Comparison of ENCODE assay signal across 8 cellular contexts in the genomic region with DNA sequence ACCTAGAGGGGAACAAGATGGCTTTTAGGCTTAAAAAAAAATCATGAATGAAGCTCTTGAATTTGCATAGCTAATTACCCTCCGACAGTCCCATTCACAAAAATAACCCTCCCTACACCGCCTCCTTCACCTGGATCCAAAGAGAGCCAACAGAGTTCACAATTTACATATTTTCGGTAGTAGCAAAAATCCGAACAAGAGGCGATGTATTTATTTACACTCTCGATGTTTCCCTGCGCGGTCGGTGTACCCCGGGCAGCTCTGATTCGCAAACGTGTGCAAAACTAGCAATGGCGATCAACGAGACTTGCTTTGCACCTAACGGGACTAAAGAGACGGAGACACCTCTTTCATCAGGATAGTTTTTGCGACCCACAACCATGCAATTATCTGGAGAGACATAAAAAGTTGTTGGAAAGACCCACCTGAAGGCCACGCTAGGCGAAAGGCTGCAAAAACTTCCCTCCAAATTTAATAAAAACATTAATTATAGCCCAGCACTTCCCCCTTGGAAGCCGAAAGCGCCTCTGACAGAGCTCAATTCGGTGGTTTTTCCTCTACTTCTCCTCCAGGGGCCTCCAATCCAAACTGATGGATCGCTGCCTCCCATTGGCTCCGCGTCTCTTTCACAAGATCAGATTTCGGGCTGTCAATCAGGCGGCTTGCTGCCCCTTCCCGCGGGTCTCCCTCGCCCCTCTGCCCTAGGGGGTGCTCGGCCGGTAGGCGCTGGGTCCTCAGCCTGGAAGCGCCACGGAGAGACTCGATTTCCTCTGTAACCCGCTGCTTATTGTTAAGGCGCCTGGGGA. TPM values are rescaled to one million over a fixed set of nuclear protein-coding genes. Genes with fewer than 3 reads are reported as not detected.
DNase-seq lines count a peak whose midpoint lies in the region; ATAC-seq and TF ChIP-seq lines count a peak whose summit lies in the region.

A gene (minus strand): TSS at position 529 of the 806 bp plus-strand sequence. CDS start 614 bp downstream, outside the sequence.

- H3K27me3 ChIP-seq in GM23338 (ENCODE audit: insufficient read depth) (no peaks in the 10 kb centered on the region), ascending aorta (no peaks in the 10 kb centered on the region), right cardiac atrium (ENCODE audit: control insufficient read depth, insufficient read depth) (no peaks in the 10 kb centered on the region)

- POLR2A ChIA-PET in activated CD4-positive, alpha-beta T cell treated with anti-CD3 and anti-CD28 coated beads, Interleukin-2, amount 10 ng/mL, durations not matched to agents 7 days and 5 days (lab: Charles Lee), result no interaction called here

- H3K9me2 ChIP-seq in GM23338 (ENCODE audit: insufficient read depth), result no peaks in the 10 kb centered on the region

- peaks cover 10% of the 10 kb centered on the region; the same call in 2 of the 3 replicates for H3K36me3 Mint-ChIP-seq in GM23338 (ENCODE audit: low read depth)
- H3K36me3 Mint-ChIP-seq in activated CD4-positive, alpha-beta T cell treated with anti-CD3 and anti-CD28 coated beads, Interleukin-2, amount 10 ng/mL, durations not matched to agents 7 days and 5 days (ENCODE audit: low read depth), result no peaks in the 10 kb centered on the region

- H3K4me1 Mint-ChIP-seq in GM23338, result peaks cover 18% of the 10 kb centered on the region
- no peaks in the 10 kb centered on the region for H3K4me1 Mint-ChIP-seq in activated CD4-positive, alpha-beta T cell treated with anti-CD3 and anti-CD28 coated beads, Interleukin-2, amount 10 ng/mL, durations not matched to agents 7 days and 5 days

- peak; percentile 67 for ATAC-seq in GM23338
- ATAC-seq in right cardiac atrium, result peak; percentile 57 to 66
- ATAC-seq in GM18873 (IDR thresholded peaks at IDR 0.05; ENCODE audit: low FRiP score, unreplicated experiment), result no peak

- H3F3A ChIP-seq in GM23338 (replicated peaks; ENCODE audit: low read depth), result peaks cover 2% of the 10 kb centered on the region; the same call in 1 of the 2 replicates

- H3K4me1 ChIP-seq in GM23338 (ENCODE audit: insufficient read depth), result peaks cover 36% of the 10 kb centered on the region
- H3K4me1 ChIP-seq in ascending aorta, result peaks cover 0 to 6% of the 10 kb centered on the region in 2 donors
- no peaks in the 10 kb centered on the region for H3K4me1 ChIP-seq in right cardiac atrium (ENCODE audit: control insufficient read depth, insufficient read depth, low read length)

- DNase-seq in 8988T (peak; percentile 22), GM23338 (ENCODE audit: low spot score) (peak; percentile 98), NCI-H345 treated with DMSO at 0.1 percent for 48 hours (lab: John Stamatoyannopoulos, UW; ENCODE audit: unreplicated experiment) (peak; percentile 87), ascending aorta (ENCODE audit: low spot score in 2 of 2) (peak in 1 of 2 donors; percentile 81), right cardiac atrium (peak; percentile 69 to 84 (median 82)), posterior cingulate gyrus (peak; percentile 37 to 93 (median 60))
- DNase-seq in activated CD4-positive, alpha-beta T cell treated with anti-CD3 and anti-CD28 coated beads, Interleukin-2, amount 10 ng/mL, durations not matched to agents 7 days and 5 days, result no peak

- H3K9me3 ChIP-seq in ascending aorta (no peaks in the 10 kb centered on the region), right cardiac atrium (ENCODE audit: control insufficient read depth, low read length) (no peaks in the 10 kb centered on the region)

- H3K27me3 Mint-ChIP-seq in GM23338 (ENCODE audit: insufficient read depth, low read depth, poor library complexity), result no peaks in the 10 kb centered on the region
- H3K27me3 Mint-ChIP-seq in activated CD4-positive, alpha-beta T cell treated with anti-CD3 and anti-CD28 coated beads, Interleukin-2, amount 10 ng/mL, durations not matched to agents 7 days and 5 days, result no peaks in the 10 kb centered on the region

- peak within 1 kb of the TSS; percentile 19; the same call in 1 of the 2 replicates for H2AFZ ChIP-seq in GM23338

- peak within 1 kb of the TSS; percentile 99 for H3K27ac ChIP-seq in GM23338 (ENCODE audit: low read depth)
- peak within 1 kb of the TSS; percentile 91 to 93 for H3K27ac ChIP-seq in ascending aorta
- H3K27ac ChIP-seq in right cardiac atrium (ENCODE audit: low read length), result peak within 1 kb of the TSS; percentile 72

- WGBS in right cardiac atrium, result under 1% methylated on average over 38 of the region's 38 CpGs

- peak within 1 kb of the TSS; percentile 67 for H3K4me3 ChIP-seq in GM23338
- peak within 1 kb of the TSS; percentile 79 to 94 for H3K4me3 ChIP-seq in ascending aorta
- peak within 1 kb of the TSS; percentile 56 for H3K4me3 ChIP-seq in right cardiac atrium (ENCODE audit: low read length)

- no peak within 1 kb of the TSS for H3K27ac Mint-ChIP-seq in GM23338
- no peak within 1 kb of the TSS for H3K27ac Mint-ChIP-seq in activated CD4-positive, alpha-beta T cell treated with anti-CD3 and anti-CD28 coated beads, Interleukin-2, amount 10 ng/mL, durations not matched to agents 7 days and 5 days

- peaks cover 31% of the 10 kb centered on the region for H3K79me2 ChIP-seq in GM23338 (replicated peaks; ENCODE audit: insufficient read depth)

- intact Hi-C loops in ascending aorta (cut with DNase I) (loop anchor here (5.0 kb wide), 1 partner anchor 67 kb away; no protein-coding TSS in a partner anchor), right cardiac atrium (cut with DNase I) (loop anchor here in 1 of 4 donors (5.0 kb wide), 1 partner anchor 468 kb away; no protein-coding TSS in a partner anchor), posterior cingulate gyrus (cut with DNase I) (no loop called here)

- CTCF ChIA-PET in activated CD4-positive, alpha-beta T cell treated with anti-CD3 and anti-CD28 coated beads, Interleukin-2, amount 10 ng/mL, durations not matched to agents 7 days and 5 days (lab: Charles Lee), result no interaction called here

- H3K9me3 Mint-ChIP-seq in GM23338, result no peaks in the 10 kb centered on the region
- H3K9me3 Mint-ChIP-seq in activated CD4-positive, alpha-beta T cell treated with anti-CD3 and anti-CD28 coated beads, Interleukin-2, amount 10 ng/mL, durations not matched to agents 7 days and 5 days, result no peaks in the 10 kb centered on the region

- H3K4me3 Mint-ChIP-seq in GM23338, result no peak within 1 kb of the TSS
- H3K4me3 Mint-ChIP-seq in activated CD4-positive, alpha-beta T cell treated with anti-CD3 and anti-CD28 coated beads, Interleukin-2, amount 10 ng/mL, durations not matched to agents 7 days and 5 days, result no peak within 1 kb of the TSS

- TF ChIP-seq CTCF in GM23338 (conservative IDR thresholded peaks at IDR 0.05; ENCODE audit: low read depth in 2 of 2) (peak; percentile 41 to 51), ascending aorta (IDR thresholded peaks at IDR 0.05) (peak in 2 of 3 experiments; percentile 24 to 42)

- H3K4me2 ChIP-seq in GM23338, result peak within 1 kb of the TSS; percentile 93

- H3K36me3 ChIP-seq in GM23338 (ENCODE audit: insufficient read depth) (no peaks in the 10 kb centered on the region), ascending aorta (no peaks in the 10 kb centered on the region)

- H4K20me1 ChIP-seq in GM23338 (replicated peaks; ENCODE audit: insufficient read depth), result no peaks in the 10 kb centered on the region

TF ChIP-seq in GM23338, 12 proteins besides CTCF, POLR2A, EP300 and RAD21 (continues in another document):
- TF ChIP-seq STAT1 (IDR thresholded peaks at IDR 0.05; ENCODE audit: unreplicated experiment) (no peak), EZH2phosphoT487 (IDR thresholded peaks at IDR 0.05; ENCODE audit: unreplicated experiment) (no peak), JUNB (IDR thresholded peaks at IDR 0.05; ENCODE audit: unreplicated experiment) (no peak)
- TF ChIP-seq, protein P1, sequence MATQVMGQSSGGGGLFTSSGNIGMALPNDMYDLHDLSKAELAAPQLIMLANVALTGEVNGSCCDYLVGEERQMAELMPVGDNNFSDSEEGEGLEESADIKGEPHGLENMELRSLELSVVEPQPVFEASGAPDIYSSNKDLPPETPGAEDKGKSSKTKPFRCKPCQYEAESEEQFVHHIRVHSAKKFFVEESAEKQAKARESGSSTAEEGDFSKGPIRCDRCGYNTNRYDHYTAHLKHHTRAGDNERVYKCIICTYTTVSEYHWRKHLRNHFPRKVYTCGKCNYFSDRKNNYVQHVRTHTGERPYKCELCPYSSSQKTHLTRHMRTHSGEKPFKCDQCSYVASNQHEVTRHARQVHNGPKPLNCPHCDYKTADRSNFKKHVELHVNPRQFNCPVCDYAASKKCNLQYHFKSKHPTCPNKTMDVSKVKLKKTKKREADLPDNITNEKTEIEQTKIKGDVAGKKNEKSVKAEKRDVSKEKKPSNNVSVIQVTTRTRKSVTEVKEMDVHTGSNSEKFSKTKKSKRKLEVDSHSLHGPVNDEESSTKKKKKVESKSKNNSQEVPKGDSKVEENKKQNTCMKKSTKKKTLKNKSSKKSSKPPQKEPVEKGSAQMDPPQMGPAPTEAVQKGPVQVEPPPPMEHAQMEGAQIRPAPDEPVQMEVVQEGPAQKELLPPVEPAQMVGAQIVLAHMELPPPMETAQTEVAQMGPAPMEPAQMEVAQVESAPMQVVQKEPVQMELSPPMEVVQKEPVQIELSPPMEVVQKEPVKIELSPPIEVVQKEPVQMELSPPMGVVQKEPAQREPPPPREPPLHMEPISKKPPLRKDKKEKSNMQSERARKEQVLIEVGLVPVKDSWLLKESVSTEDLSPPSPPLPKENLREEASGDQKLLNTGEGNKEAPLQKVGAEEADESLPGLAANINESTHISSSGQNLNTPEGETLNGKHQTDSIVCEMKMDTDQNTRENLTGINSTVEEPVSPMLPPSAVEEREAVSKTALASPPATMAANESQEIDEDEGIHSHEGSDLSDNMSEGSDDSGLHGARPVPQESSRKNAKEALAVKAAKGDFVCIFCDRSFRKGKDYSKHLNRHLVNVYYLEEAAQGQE (IDR thresholded peaks at IDR 0.05; ENCODE audit: unreplicated experiment), result no peak
- TF ChIP-seq, protein P2, sequence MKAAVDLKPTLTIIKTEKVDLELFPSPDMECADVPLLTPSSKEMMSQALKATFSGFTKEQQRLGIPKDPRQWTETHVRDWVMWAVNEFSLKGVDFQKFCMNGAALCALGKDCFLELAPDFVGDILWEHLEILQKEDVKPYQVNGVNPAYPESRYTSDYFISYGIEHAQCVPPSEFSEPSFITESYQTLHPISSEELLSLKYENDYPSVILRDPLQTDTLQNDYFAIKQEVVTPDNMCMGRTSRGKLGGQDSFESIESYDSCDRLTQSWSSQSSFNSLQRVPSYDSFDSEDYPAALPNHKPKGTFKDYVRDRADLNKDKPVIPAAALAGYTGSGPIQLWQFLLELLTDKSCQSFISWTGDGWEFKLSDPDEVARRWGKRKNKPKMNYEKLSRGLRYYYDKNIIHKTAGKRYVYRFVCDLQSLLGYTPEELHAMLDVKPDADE (IDR thresholded peaks at IDR 0.05), result no peak

RNA-seq across cellular contexts. Expression of the gene that starts here (rescaled TPM):
- total RNA-seq in GM23338 (2014; rRNA removed; shearing (Covaris generic)), result 53.5 and 61.9 TPM in 2 replicates
- polyA plus RNA-seq in GM23338 (2016; fragmentation: Nextera tagmentation; extraction: Ambion mirVana), result 39.9 and 49.4 TPM in 2 replicates
- total RNA-seq in ascending aorta, result 5.3 TPM
- 10 to 100 TPM; 33.6 to 47.5 (median 41.9) TPM for total RNA-seq in right cardiac atrium
- 12.9 TPM for polyA plus RNA-seq in right cardiac atrium
- under 1 TPM; 0.05 to 0.33 TPM for total RNA-seq in activated CD4-positive, alpha-beta T cell treated with anti-CD3 and anti-CD28 coated beads, Interleukin-2, amount 10 ng/mL, durations not matched to agents 7 days and 5 days
